ENCODE assay signal across 12 cellular contexts in genomic region chr3:179036626-179037300, GRCh38. TPM values are rescaled to one million over a fixed set of nuclear protein-coding genes. Genes with fewer than 3 reads are reported as not detected.
DNase-seq lines count a peak whose midpoint lies in the region; ATAC-seq and TF ChIP-seq lines count a peak whose summit lies in the region.
"Had no signal": no experiment of that assay in that cellular context is flagged by ENCODE, and none has a peak within 500 bp of the region (broad histone marks: within the 10 kb centered on the region; RNA-seq: fewer than 3 reads in every experiment).

No MANE protein-coding gene starts in this region.

- H3K4me3 ChIP-seq in skeletal muscle satellite cell (ENCODE audit: low read length) (peak overlapping the region; percentile 40), foreskin fibroblast (ENCODE audit: low read depth in 1 of 2, low read length in 2 of 2) (no peak overlapping the region)

- no peaks in the 10 kb centered on the region for H3K27me3 Mint-ChIP-seq in activated CD4-positive, alpha-beta memory T cell treated with anti-CD3 and anti-CD28 coated beads, Interleukin-2, amount 10 ng/mL, durations not matched to agents 7 days and 5 days
- H3K27me3 Mint-ChIP-seq in activated CD4-positive, alpha-beta memory T cell treated with anti-CD3 and anti-CD28 coated beads for 36 hours: no peaks in the 10 kb centered on the region
- H3K27me3 Mint-ChIP-seq: dendritic cell treated with granulocyte-macrophage colony-stimulating factor and Interleukin-4, amounts not matched to agents 40 ng/mL and 50 ng/mL, for 4 days; naive thymus-derived CD8-positive, alpha-beta T cell had no signal

- peaks cover 26% of the 10 kb centered on the region for H3K36me3 Mint-ChIP-seq in activated CD4-positive, alpha-beta memory T cell treated with anti-CD3 and anti-CD28 coated beads, Interleukin-2, amount 10 ng/mL, durations not matched to agents 7 days and 5 days (ENCODE audit: low read depth)
- peaks cover 12% of the 10 kb centered on the region for H3K36me3 Mint-ChIP-seq in activated CD4-positive, alpha-beta memory T cell treated with anti-CD3 and anti-CD28 coated beads for 36 hours

- H3K27ac ChIP-seq in cingulate gyrus (ENCODE audit: low read depth, low read length): peak overlapping the region; percentile 4

- DNase-seq in activated CD4-positive, alpha-beta memory T cell treated with anti-CD3 and anti-CD28 coated beads, Interleukin-2, amount 10 ng/mL, durations not matched to agents 7 days and 5 days: no peak
- no peak for DNase-seq in activated CD4-positive, alpha-beta memory T cell treated with anti-CD3 and anti-CD28 coated beads for 36 hours
- peak; percentile 29 for DNase-seq in NCI-H226
- no peak for DNase-seq in foreskin fibroblast
- DNase-seq in SIG-M5 treated with dmso at 0.1 percent for 504 hours (lab: John Stamatoyannopoulos, UW; ENCODE audit: unreplicated experiment): no peak
- DNase-seq: NCI-H2107 had no signal

- H3K4me1 ChIP-seq in skeletal muscle satellite cell (ENCODE audit: control insufficient read depth, insufficient read depth, low read length): peaks cover 35% of the 10 kb centered on the region

- peak overlapping the region; percentile 74 for H3K27ac Mint-ChIP-seq in activated CD4-positive, alpha-beta memory T cell treated with anti-CD3 and anti-CD28 coated beads, Interleukin-2, amount 10 ng/mL, durations not matched to agents 7 days and 5 days
- H3K27ac Mint-ChIP-seq in activated CD4-positive, alpha-beta memory T cell treated with anti-CD3 and anti-CD28 coated beads for 36 hours: no peak overlapping the region
- H3K27ac Mint-ChIP-seq: dendritic cell treated with granulocyte-macrophage colony-stimulating factor and Interleukin-4, amounts not matched to agents 40 ng/mL and 50 ng/mL, for 4 days had no signal

- CTCF ChIA-PET in activated CD4-positive, alpha-beta memory T cell treated with anti-CD3 and anti-CD28 coated beads, Interleukin-2, amount 10 ng/mL, durations not matched to agents 7 days and 5 days (lab: Charles Lee): interaction anchor here (1.3 to 1.5 kb wide), 2 partner anchors 21 to 33 kb away, joined by 5 to 6 read pairs; no protein-coding TSS in a partner anchor
- CTCF ChIA-PET in activated CD4-positive, alpha-beta memory T cell treated with anti-CD3 and anti-CD28 coated beads for 36 hours (lab: Charles Lee): interaction anchor here (1.1 to 2.7 kb wide), 4 partner anchors 10 to 33 kb away, joined by 3 to 12 read pairs (median 6); no protein-coding TSS in a partner anchor

- no peaks in the 10 kb centered on the region for H3K9me3 Mint-ChIP-seq in activated CD4-positive, alpha-beta memory T cell treated with anti-CD3 and anti-CD28 coated beads, Interleukin-2, amount 10 ng/mL, durations not matched to agents 7 days and 5 days
- peaks cover 7% of the 10 kb centered on the region for H3K9me3 Mint-ChIP-seq in activated CD4-positive, alpha-beta memory T cell treated with anti-CD3 and anti-CD28 coated beads for 36 hours

- peak overlapping the region; percentile 15 for H3K9ac ChIP-seq in skeletal muscle satellite cell (ENCODE audit: low read depth, low read length)

- POLR2A ChIA-PET in activated CD4-positive, alpha-beta memory T cell treated with anti-CD3 and anti-CD28 coated beads, Interleukin-2, amount 10 ng/mL, durations not matched to agents 7 days and 5 days (lab: Charles Lee): interaction anchor here (1.2 to 1.9 kb wide), 5 partner anchors 15 to 1565 kb away, joined by 3 to 13 read pairs (median 4); partner anchors contain the start of gene ZMAT3
- POLR2A ChIA-PET in activated CD4-positive, alpha-beta memory T cell treated with anti-CD3 and anti-CD28 coated beads for 36 hours (lab: Charles Lee): interaction anchor here (0.6 to 1.8 kb wide), 3 partner anchors 13 to 46 kb away, joined by 3 to 5 read pairs (median 3); partner anchors contain the start of gene ZMAT3

- H3K4me3 Mint-ChIP-seq in activated CD4-positive, alpha-beta memory T cell treated with anti-CD3 and anti-CD28 coated beads, Interleukin-2, amount 10 ng/mL, durations not matched to agents 7 days and 5 days: no peak overlapping the region
- H3K4me3 Mint-ChIP-seq in activated CD4-positive, alpha-beta memory T cell treated with anti-CD3 and anti-CD28 coated beads for 36 hours: no peak overlapping the region
- H3K4me3 Mint-ChIP-seq: dendritic cell treated with granulocyte-macrophage colony-stimulating factor and Interleukin-4, amounts not matched to agents 40 ng/mL and 50 ng/mL, for 4 days had no signal

- ATAC-seq in GM21381 (IDR thresholded peaks at IDR 0.05; ENCODE audit: unreplicated experiment): no peak
- ATAC-seq: left colon had no signal

- H3K36me3 ChIP-seq in skeletal muscle satellite cell (ENCODE audit: insufficient read depth, low read length): peaks cover 8% of the 10 kb centered on the region

- H3K27me3 ChIP-seq in skeletal muscle satellite cell (ENCODE audit: control insufficient read depth, insufficient read depth, low read length): no peaks in the 10 kb centered on the region

- TF ChIP-seq CTCF in foreskin fibroblast (IDR thresholded peaks at IDR 0.05; ENCODE audit: low read depth, low read length): no peak

- H3K9me3 ChIP-seq in skeletal muscle satellite cell (replicated peaks; ENCODE audit: low read length): no peaks in the 10 kb centered on the region

- peaks cover 3% of the 10 kb centered on the region for H3K4me1 Mint-ChIP-seq in activated CD4-positive, alpha-beta memory T cell treated with anti-CD3 and anti-CD28 coated beads, Interleukin-2, amount 10 ng/mL, durations not matched to agents 7 days and 5 days
- peaks cover 9% of the 10 kb centered on the region for H3K4me1 Mint-ChIP-seq in activated CD4-positive, alpha-beta memory T cell treated with anti-CD3 and anti-CD28 coated beads for 36 hours (ENCODE audit: low read depth)

- intact Hi-C loops in activated CD4-positive, alpha-beta memory T cell treated with anti-CD3 and anti-CD28 coated beads for 36 hours (cut with micrococcal nuclease): loop anchor here (1.0 to 2.0 kb wide), 3 partner anchors 16 to 34 kb away; partner anchors contain the start of gene ZMAT3

- peak overlapping the region; percentile 63 for H3K4me2 ChIP-seq in skeletal muscle satellite cell (ENCODE audit: low read length)

RNA-seq across cellular contexts. Expression of gene ZMAT3, which starts 34.8 kb away (rescaled TPM):
- 10 to 100 TPM; 12.3 to 13.9 TPM for total RNA-seq in activated CD4-positive, alpha-beta memory T cell treated with anti-CD3 and anti-CD28 coated beads, Interleukin-2, amount 10 ng/mL, durations not matched to agents 7 days and 5 days
- 1 to 10 TPM; 9.0 TPM for total RNA-seq in activated CD4-positive, alpha-beta memory T cell treated with anti-CD3 and anti-CD28 coated beads for 36 hours
- 13.8 and 20.5 TPM in 2 replicates for total RNA-seq in skeletal muscle satellite cell (2012; rRNA removed)
